ENCODE assay signal across 23 cellular contexts in genomic region chr1:29691499-29691898, GRCh38.
"Had no signal": no experiment of that assay in that cellular context is flagged by ENCODE, and none has a peak within 500 bp of the region (broad histone marks: within the 10 kb centered on the region; RNA-seq: fewer than 3 reads in every experiment).

No MANE protein-coding gene starts in this region.

- H3K4me3 Mint-ChIP-seq: activated CD8-positive, alpha-beta T cell treated with anti-CD3 and anti-CD28 coated beads for 36 hours; activated naive CD8-positive, alpha-beta T cell treated with anti-CD3 and anti-CD28 coated beads, Interleukin-2, amount 10 ng/mL, durations not matched to agents 7 days and 5 days; activated T-cell treated with anti-CD3 and anti-CD28 coated beads, Interleukin-2, amount 50 U/mL, for 72 hours; dendritic cell treated with granulocyte-macrophage colony-stimulating factor and Interleukin-4, amounts not matched to agents 40 ng/mL and 50 ng/mL, for 4 days; T-helper 1 cell treated with Interleukin-12 subunit alpha and Interleukin-12 subunit beta and Interleukin-4 antibody, amounts not matched to agents 30 μg/mL and 1 μg/mL, for 36 hours had no signal

- DNase-seq: activated CD4-positive, alpha-beta T cell treated with anti-CD3 and anti-CD28 coated beads for 4 hours; activated CD8-positive, alpha-beta memory T cell treated with anti-CD3 and anti-CD28 coated beads, Interleukin-2, amount 50 U/mL, for 4 hours; activated CD8-positive, alpha-beta T cell treated with anti-CD3 and anti-CD28 coated beads for 36 hours; activated naive CD4-positive, alpha-beta T cell treated with anti-CD3 and anti-CD28 coated beads, Interleukin-2, amount 50 U/mL, for 16 hours; activated naive CD8-positive, alpha-beta T cell treated with anti-CD3 and anti-CD28 coated beads, Interleukin-2, amount 10 ng/mL, durations not matched to agents 7 days and 5 days; activated T-cell treated with anti-CD3 and anti-CD28 coated beads, Interleukin-2, amount 50 U/mL, for 72 hours; adrenal gland; anterior cingulate cortex; cerebellar nuclear complex; MM.1S; NCI-H1417 treated with DMSO at 0.1 percent for 48 hours; NCI-H1694; NCI-H2081; NCI-H345; NCI-H510A; NCI-H526 treated with DMSO at 0.1 percent for 48 hours; NK-92 treated with Interleukin-12 subunit alpha and Interleukin-12 subunit beta, amount 100 ng/mL, for 24 hours; Right ventricle myocardium superior; SJCRH30 had no signal

- H3K27ac Mint-ChIP-seq: activated CD8-positive, alpha-beta T cell treated with anti-CD3 and anti-CD28 coated beads for 36 hours; activated naive CD8-positive, alpha-beta T cell treated with anti-CD3 and anti-CD28 coated beads, Interleukin-2, amount 10 ng/mL, durations not matched to agents 7 days and 5 days; activated T-cell treated with anti-CD3 and anti-CD28 coated beads, Interleukin-2, amount 50 U/mL, for 72 hours; dendritic cell treated with granulocyte-macrophage colony-stimulating factor and Interleukin-4, amounts not matched to agents 40 ng/mL and 50 ng/mL, for 4 days had no signal

- H3K36me3 ChIP-seq: adrenal gland, Peyer's patch, SJCRH30 had no signal

- H3K9me3 ChIP-seq: adrenal gland, Peyer's patch, SJCRH30 had no signal

- H3K9me3 Mint-ChIP-seq: activated naive CD8-positive, alpha-beta T cell treated with anti-CD3 and anti-CD28 coated beads, Interleukin-2, amount 10 ng/mL, durations not matched to agents 7 days and 5 days; activated T-cell treated with anti-CD3 and anti-CD28 coated beads, Interleukin-2, amount 50 U/mL, for 72 hours; dendritic cell treated with granulocyte-macrophage colony-stimulating factor and Interleukin-4, amounts not matched to agents 40 ng/mL and 50 ng/mL, for 4 days; T-helper 1 cell treated with Interleukin-12 subunit alpha and Interleukin-12 subunit beta and Interleukin-4 antibody, amounts not matched to agents 30 μg/mL and 1 μg/mL, for 36 hours had no signal

- H3K4me3 ChIP-seq: adrenal gland, Peyer's patch, SJCRH30 had no signal

- H3K27ac ChIP-seq: adrenal gland, Peyer's patch, RWPE1, SJCRH30 had no signal

- H3K36me3 Mint-ChIP-seq: activated naive CD8-positive, alpha-beta T cell treated with anti-CD3 and anti-CD28 coated beads, Interleukin-2, amount 10 ng/mL, durations not matched to agents 7 days and 5 days had no signal

- H3K27me3 ChIP-seq: adrenal gland, Peyer's patch had no signal

- H3K4me1 ChIP-seq: adrenal gland, Peyer's patch had no signal
